ENCODE assay signal across 8 cellular contexts in genomic region chr17:2029911-2030778, GRCh38. TPM values are rescaled to one million over a fixed set of nuclear protein-coding genes. Genes with fewer than 3 reads are reported as not detected.
DNase-seq lines count a peak whose midpoint lies in the region; ATAC-seq and TF ChIP-seq lines count a peak whose summit lies in the region.

TSS of gene DPH1 (plus strand) at chr17:2030153. CDS start at chr17:2030170, 17 bp downstream.

- peak in 1 of 3 experiments; percentile 36 for TF ChIP-seq CTCF in esophagus muscularis mucosa (IDR thresholded peaks at IDR 0.05)

- H3K4me1 ChIP-seq in esophagus muscularis mucosa (peaks cover 25 to 53% (median 46%) of the 10 kb centered on the region in 4 donors), muscle layer of duodenum (ENCODE audit: control insufficient read depth in 1 of 2, insufficient read depth in 2 of 2, low read length in 2 of 2) (peaks cover 4 to 28% of the 10 kb centered on the region in 2 donors)

- H3K27ac ChIP-seq in esophagus muscularis mucosa (replicated peaks in 1 of 4) (peak within 1 kb of the TSS; percentile 74 to 85 (median 82)), muscle layer of duodenum (ENCODE audit: low read length) (peak within 1 kb of the TSS; percentile 76)

- peak within 1 kb of the TSS; percentile 99 for H3K4me3 ChIP-seq in Jurkat, Clone E6-1 (ENCODE audit: low read length)
- H3K4me3 ChIP-seq in esophagus muscularis mucosa, result peak within 1 kb of the TSS; percentile 91 to 99 (median 96)
- H3K4me3 ChIP-seq in muscle layer of duodenum (ENCODE audit: low read depth in 1 of 2, low read length in 2 of 2), result peak within 1 kb of the TSS; percentile 99 to 100

- peak; percentile 80 for ATAC-seq in GM21447 (IDR thresholded peaks at IDR 0.05; ENCODE audit: unreplicated experiment)

- intact Hi-C loops in esophagus muscularis mucosa (cut with DNase I), result loop anchor here (10.0 kb wide), 1 partner anchor 645 kb away; no protein-coding TSS in a partner anchor

- TF ChIP-seq POLR2A in esophagus muscularis mucosa (IDR thresholded peaks at IDR 0.05; ENCODE audit: low read depth), result no peak

- 1% methylated on average over 14 of the region's 59 CpGs for WGBS in esophagus muscularis mucosa

- peaks cover 5 to 18% (median 16%) of the 10 kb centered on the region in 4 donors for H3K36me3 ChIP-seq in esophagus muscularis mucosa
- H3K36me3 ChIP-seq in muscle layer of duodenum (ENCODE audit: control insufficient read depth in 1 of 2, insufficient read depth in 2 of 2, low read length in 2 of 2), result peaks cover 4 to 8% of the 10 kb centered on the region in 2 donors

- peak; percentile 79 for DNase-seq in COR-L47 (lab: John Stamatoyannopoulos, UW)
- peak; percentile 88 for DNase-seq in Jurkat, Clone E6-1 (ENCODE audit: low read depth, low spot score)
- peak; percentile 90 to 92 for DNase-seq in activated T-cell treated with anti-CD3 and anti-CD28 coated beads, Interleukin-2, amount 50 U/mL, for 48 hours
- peak; percentile 95 for DNase-seq in esophagus muscularis mucosa (ENCODE audit: extremely low spot score)
- DNase-seq in stimulated activated CD8-positive, alpha-beta memory T cell treated with anti-CD3 and anti-CD28 coated beads, Interleukin-7, amount 100 ng/mL, for 48 hours (ENCODE audit: extremely low read depth in 1 of 2, low read depth in 1 of 2), result peak; percentile 65 to 81

- H3K27me3 ChIP-seq in esophagus muscularis mucosa (peaks cover under 1 to 42% (median 4%) of the 10 kb centered on the region in 4 donors), muscle layer of duodenum (ENCODE audit: low read depth, low read length) (peaks cover 10% of the 10 kb centered on the region)

- TF ChIP-seq EP300 in esophagus muscularis mucosa (IDR thresholded peaks at IDR 0.05), result no peak

- H3K9me3 ChIP-seq in esophagus muscularis mucosa (no peaks in the 10 kb centered on the region), muscle layer of duodenum (ENCODE audit: control insufficient read depth in 1 of 2, low read length in 2 of 2) (no peaks in the 10 kb centered on the region)

TF ChIP-seq in PFSK-1, 5 proteins besides CTCF, POLR2A, EP300 and RAD21:
- peak; percentile 53 for TF ChIP-seq FOXP2 (optimal IDR thresholded peaks at IDR 0.05; ENCODE audit: borderline replicate concordance, extremely low read depth, extremely low read length, insufficient read depth)
- TF ChIP-seq SIN3A (IDR thresholded peaks at IDR 0.05; ENCODE audit: borderline replicate concordance, insufficient read depth, low read length), result peak; percentile 99
- TF ChIP-seq REST (IDR thresholded peaks at IDR 0.05; ENCODE audit: insufficient read depth in 1 of 2, low read depth in 2 of 2, low read length in 2 of 2), result no peak
- peak; percentile 47; the same call in 1 of the 2 replicates for TF ChIP-seq POLR2AphosphoS5 (IDR thresholded peaks at IDR 0.05; ENCODE audit: low read depth, low read length)
- 0 out of 2 replicates have a peak, but pooled peaks have one; percentile 54 for TF ChIP-seq TAF1 (IDR thresholded peaks at IDR 0.05; ENCODE audit: borderline replicate concordance, insufficient read depth, low read length)

RNA-seq across cellular contexts. Expression of gene DPH1, which starts in this region (rescaled TPM):
- polyA plus RNA-seq in Jurkat, Clone E6-1 (2012; ENCODE audit: insufficient read depth, insufficient read length), result 21.1 TPM
- 92.9 TPM for polyA plus RNA-seq in PFSK-1 (2012; ENCODE audit: insufficient read length, low read depth)
- total RNA-seq in esophagus muscularis mucosa, result 10 to 100 TPM; 27.4 to 41.8 (median 38.3) TPM

Comparison
In these comparisons a context has a peak if more than half of its experiments do, and no peak if none do; other contexts are left out.
1. Peak in every context shown above with its lines: DNase-seq, ATAC-seq, H3K4me3 ChIP-seq and H3K27ac ChIP-seq.